ENCODE assay signal across 19 cellular contexts in genomic region chr5:17151686-17152085, GRCh38.
DNase-seq lines count a peak whose midpoint lies in the region; ATAC-seq and TF ChIP-seq lines count a peak whose summit lies in the region.
"Had no signal": no experiment of that assay in that cellular context is flagged by ENCODE, and none has a peak within 500 bp of the region (broad histone marks: within the 10 kb centered on the region; RNA-seq: fewer than 3 reads in every experiment).

No MANE protein-coding gene starts in this region.

- H3K4me3 Mint-ChIP-seq in endodermal cell: no peak overlapping the region
- H3K4me3 Mint-ChIP-seq in nephron progenitor cell: no peak overlapping the region
- no peak overlapping the region for H3K4me3 Mint-ChIP-seq in activated T-helper 2 cell treated with anti-CD3 and anti-CD28 coated beads, Interferon-gamma antibody, Interleukin-2, Interleukin-4, amounts not matched to agents 10 μg/mL and 5 μg/mL and 100 μg/mL, durations not matched to agents 14 hours and 24 hours and 36 hours (ENCODE audit: low read depth)
- no peak overlapping the region for H3K4me3 Mint-ChIP-seq in activated CD4-positive, alpha-beta T cell treated with anti-CD3 and anti-CD28 coated beads for 36 hours

- intact Hi-C loops in aorta (cut with DNase I): no loop called here
- intact Hi-C loops in activated T-helper 2 cell treated with anti-CD3 and anti-CD28 coated beads, Interferon-gamma antibody, Interleukin-2, Interleukin-4, amounts not matched to agents 10 μg/mL and 5 μg/mL and 100 μg/mL, durations not matched to agents 14 hours and 24 hours and 36 hours (cut with micrococcal nuclease): no loop called here
- intact Hi-C loops in activated CD4-positive, alpha-beta T cell treated with anti-CD3 and anti-CD28 coated beads for 36 hours (cut with DNase I, micrococcal nuclease): no loop called here

- H3K9me3 Mint-ChIP-seq in endodermal cell (no peaks in the 10 kb centered on the region), nephron progenitor cell (no peaks in the 10 kb centered on the region)
- H3K9me3 Mint-ChIP-seq in activated T-helper 2 cell treated with anti-CD3 and anti-CD28 coated beads, Interferon-gamma antibody, Interleukin-2, Interleukin-4, amounts not matched to agents 10 μg/mL and 5 μg/mL and 100 μg/mL, durations not matched to agents 14 hours and 24 hours and 36 hours: no peaks in the 10 kb centered on the region
- no peaks in the 10 kb centered on the region for H3K9me3 Mint-ChIP-seq in activated CD4-positive, alpha-beta T cell treated with anti-CD3 and anti-CD28 coated beads for 36 hours (ENCODE audit: low read depth)

- 38% methylated on average over 8 of the region's 8 CpGs for WGBS in HUES64
- 60% methylated on average over 5 to 8 of the region's 8 CpGs for WGBS in endodermal cell (ENCODE audit: insufficient coverage in 1 of 2, insufficient read length in 1 of 2), 2 experiments
- WGBS in aorta, 2 donors: 61 to 65% methylated on average over 8 of the region's 8 CpGs

- H3K4me1 ChIP-seq in HUES64 (ENCODE audit: insufficient read depth, low read length) (peaks cover 19% of the 10 kb centered on the region), endodermal cell (ENCODE audit: control insufficient read depth, insufficient read depth, low read length) (no peaks in the 10 kb centered on the region), aorta (ENCODE audit: control insufficient read depth in 1 of 2, insufficient read depth in 2 of 2, low read length in 2 of 2) (no peaks in the 10 kb centered on the region)
- H3K4me1 ChIP-seq: Peyer's patch had no signal

- POLR2A ChIA-PET in activated CD4-positive, alpha-beta T cell treated with anti-CD3 and anti-CD28 coated beads for 36 hours (lab: Charles Lee): no interaction called here

- H3K27ac ChIP-seq in HUES64 (ENCODE audit: low read depth, low read length) (0 out of 2 replicates have a peak overlapping the region, but pooled peaks have one; percentile 24), endodermal cell (ENCODE audit: low read depth, low read length) (no peak overlapping the region), aorta (ENCODE audit: low read depth in 1 of 2, low read length in 2 of 2) (no peak overlapping the region)
- H3K27ac ChIP-seq: GM23248, Peyer's patch had no signal

- H3K27me3 ChIP-seq in HUES64 (ENCODE audit: insufficient read depth, low read length) (no peaks in the 10 kb centered on the region; the same call in 1 of the 2 replicates), endodermal cell (ENCODE audit: control insufficient read depth, insufficient read depth, low read length, poor library complexity, severe bottlenecking) (no peaks in the 10 kb centered on the region), aorta (ENCODE audit: control insufficient read depth in 1 of 2, insufficient read depth in 2 of 2, low read length in 1 of 2) (no peaks in the 10 kb centered on the region)
- H3K27me3 ChIP-seq: Peyer's patch had no signal

- ATAC-seq in GM18907 (IDR thresholded peaks at IDR 0.05; ENCODE audit: unreplicated experiment): no peak
- ATAC-seq in aorta (ENCODE audit: low FRiP score): no peak
- no peak for ATAC-seq in activated CD4-positive, alpha-beta T cell treated with anti-CD3 and anti-CD28 coated beads for 36 hours

- H3K27me3 Mint-ChIP-seq in endodermal cell (ENCODE audit: insufficient read depth) (peaks cover 14% of the 10 kb centered on the region), nephron progenitor cell (ENCODE audit: low read depth, poor library complexity) (peaks cover 13% of the 10 kb centered on the region)
- no peaks in the 10 kb centered on the region for H3K27me3 Mint-ChIP-seq in activated T-helper 2 cell treated with anti-CD3 and anti-CD28 coated beads, Interferon-gamma antibody, Interleukin-2, Interleukin-4, amounts not matched to agents 10 μg/mL and 5 μg/mL and 100 μg/mL, durations not matched to agents 14 hours and 24 hours and 36 hours (ENCODE audit: low read depth)
- no peaks in the 10 kb centered on the region for H3K27me3 Mint-ChIP-seq in activated CD4-positive, alpha-beta T cell treated with anti-CD3 and anti-CD28 coated beads for 36 hours

- H3K9me3 ChIP-seq in HUES64 (ENCODE audit: insufficient read depth, low read depth, low read length) (no peaks in the 10 kb centered on the region), endodermal cell (ENCODE audit: control insufficient read depth, low read length) (peaks cover 4% of the 10 kb centered on the region), aorta (ENCODE audit: control insufficient read depth, low read length) (no peaks in the 10 kb centered on the region)
- H3K9me3 ChIP-seq: Peyer's patch had no signal

- H3K27ac Mint-ChIP-seq in endodermal cell (peak overlapping the region; percentile 18), nephron progenitor cell (peak overlapping the region; percentile 1)
- H3K27ac Mint-ChIP-seq in activated T-helper 2 cell treated with anti-CD3 and anti-CD28 coated beads, Interferon-gamma antibody, Interleukin-2, Interleukin-4, amounts not matched to agents 10 μg/mL and 5 μg/mL and 100 μg/mL, durations not matched to agents 14 hours and 24 hours and 36 hours: no peak overlapping the region
- H3K27ac Mint-ChIP-seq in activated CD4-positive, alpha-beta T cell treated with anti-CD3 and anti-CD28 coated beads for 36 hours: no peak overlapping the region

- H3K4me3 ChIP-seq in HUES64 (ENCODE audit: low read length) (no peak overlapping the region), endodermal cell (ENCODE audit: low read length) (no peak overlapping the region), aorta (ENCODE audit: low read length in 2 of 2) (no peak overlapping the region)
- H3K4me3 ChIP-seq: GM23248, Peyer's patch had no signal

- H3K4me1 Mint-ChIP-seq in endodermal cell: peaks cover 27% of the 10 kb centered on the region
- H3K4me1 Mint-ChIP-seq in nephron progenitor cell: peaks cover 16% of the 10 kb centered on the region
- no peaks in the 10 kb centered on the region for H3K4me1 Mint-ChIP-seq in activated T-helper 2 cell treated with anti-CD3 and anti-CD28 coated beads, Interferon-gamma antibody, Interleukin-2, Interleukin-4, amounts not matched to agents 10 μg/mL and 5 μg/mL and 100 μg/mL, durations not matched to agents 14 hours and 24 hours and 36 hours (ENCODE audit: low read depth)
- no peaks in the 10 kb centered on the region for H3K4me1 Mint-ChIP-seq in activated CD4-positive, alpha-beta T cell treated with anti-CD3 and anti-CD28 coated beads for 36 hours

- no peak overlapping the region for H3K9ac ChIP-seq in HUES64 (ENCODE audit: low read depth, low read length)
- no peak overlapping the region for H3K9ac ChIP-seq in endodermal cell (ENCODE audit: extremely low read depth, low read length, poor library complexity, severe bottlenecking)
- H3K9ac ChIP-seq: GM23248 had no signal

- H3K36me3 ChIP-seq in HUES64 (ENCODE audit: insufficient read depth, low read length) (no peaks in the 10 kb centered on the region), endodermal cell (ENCODE audit: control insufficient read depth, insufficient read depth, low read length) (no peaks in the 10 kb centered on the region), aorta (ENCODE audit: control insufficient read depth in 1 of 2, insufficient read depth in 2 of 2, low read length in 1 of 2) (no peaks in the 10 kb centered on the region)
- H3K36me3 ChIP-seq: Peyer's patch had no signal

- no peaks in the 10 kb centered on the region for H3K36me3 Mint-ChIP-seq in endodermal cell (ENCODE audit: low read depth)
- no peaks in the 10 kb centered on the region for H3K36me3 Mint-ChIP-seq in nephron progenitor cell (ENCODE audit: low read depth)
- no peaks in the 10 kb centered on the region for H3K36me3 Mint-ChIP-seq in activated T-helper 2 cell treated with anti-CD3 and anti-CD28 coated beads, Interferon-gamma antibody, Interleukin-2, Interleukin-4, amounts not matched to agents 10 μg/mL and 5 μg/mL and 100 μg/mL, durations not matched to agents 14 hours and 24 hours and 36 hours (ENCODE audit: low read depth)
- H3K36me3 Mint-ChIP-seq in activated CD4-positive, alpha-beta T cell treated with anti-CD3 and anti-CD28 coated beads for 36 hours (ENCODE audit: low read depth): no peaks in the 10 kb centered on the region

- DNase-seq in EH (ENCODE audit: low read depth) (peak; percentile 70), endodermal cell (peak; percentile 92), nephron progenitor cell (peak; percentile 9), aorta (no peak)
- DNase-seq in activated T-helper 2 cell treated with anti-CD3 and anti-CD28 coated beads, Interferon-gamma antibody, Interleukin-2, Interleukin-4, amounts not matched to agents 10 μg/mL and 5 μg/mL and 100 μg/mL, durations not matched to agents 14 hours and 24 hours and 36 hours (ENCODE audit: low spot score): no peak
- no peak for DNase-seq in activated CD4-positive, alpha-beta T cell treated with anti-CD3 and anti-CD28 coated beads for 36 hours
- DNase-seq: C1 segment of cervical spinal cord, DMS153, GDM1, GM23248, NCI-H1417, NCI-H2029, NCI-H2171 treated with DMSO at 0.1 percent for 48 hours, NCI-H510A, NCI-H82, Peyer's patch, SHP77 had no signal

- CTCF ChIA-PET in activated CD4-positive, alpha-beta T cell treated with anti-CD3 and anti-CD28 coated beads for 36 hours (lab: Charles Lee): interaction anchor here (1.5 kb wide), 1 partner anchor 19 kb away, joined by 4 read pairs; no protein-coding TSS in a partner anchor

- TF ChIP-seq CTCF in endodermal cell (conservative IDR thresholded peaks at IDR 0.05) (no peak), nephron progenitor cell (IDR thresholded peaks at IDR 0.05) (no peak)

Comparison
In these comparisons a context has a peak if more than half of its experiments do, and no peak if none do; other contexts are left out.
1. DNase-seq: peak in EH (single experiment), endodermal cell (single experiment) and nephron progenitor cell (single experiment); none in aorta (0 of 2), activated T-helper 2 cell treated with anti-CD3 and anti-CD28 coated beads, Interferon-gamma antibody, Interleukin-2, Interleukin-4, amounts not matched to agents 10 μg/mL and 5 μg/mL and 100 μg/mL, durations not matched to agents 14 hours and 24 hours and 36 hours (single experiment) and activated CD4-positive, alpha-beta T cell treated with anti-CD3 and anti-CD28 coated beads for 36 hours (single experiment).
2. H3K27ac Mint-ChIP-seq: peak in endodermal cell (single experiment) and nephron progenitor cell (single experiment); none in activated T-helper 2 cell treated with anti-CD3 and anti-CD28 coated beads, Interferon-gamma antibody, Interleukin-2, Interleukin-4, amounts not matched to agents 10 μg/mL and 5 μg/mL and 100 μg/mL, durations not matched to agents 14 hours and 24 hours and 36 hours (single experiment) and activated CD4-positive, alpha-beta T cell treated with anti-CD3 and anti-CD28 coated beads for 36 hours (single experiment).